ENCODE assay signal across 9 cellular contexts in genomic region chr12:130493951-130494350, GRCh38.
"Had no signal": no experiment of that assay in that cellular context is flagged by ENCODE, and none has a peak within 500 bp of the region (broad histone marks: within the 10 kb centered on the region; RNA-seq: fewer than 3 reads in every experiment).

No MANE protein-coding gene starts in this region.

- H3K9me3 ChIP-seq: HAP-1 had no signal

- DNase-seq: GM23248, GOT3, H7, H9, HCEC 1CT, HFFc6 had no signal

- H3K9ac ChIP-seq: GM23248 had no signal

- ATAC-seq: GM23338, HCT116 had no signal

- H3K4me2 ChIP-seq: GM23338 had no signal

- H3K4me3 ChIP-seq: GM23248, GM23338, HAP-1 had no signal

- H3K27ac ChIP-seq: GM23248 had no signal

- H3K36me3 ChIP-seq: HAP-1 had no signal

- H3K4me1 ChIP-seq: HAP-1 had no signal

- H2AFZ ChIP-seq: GM23248, GM23338 had no signal
